ENCODE assay signal across 16 cellular contexts in the genomic region with DNA sequence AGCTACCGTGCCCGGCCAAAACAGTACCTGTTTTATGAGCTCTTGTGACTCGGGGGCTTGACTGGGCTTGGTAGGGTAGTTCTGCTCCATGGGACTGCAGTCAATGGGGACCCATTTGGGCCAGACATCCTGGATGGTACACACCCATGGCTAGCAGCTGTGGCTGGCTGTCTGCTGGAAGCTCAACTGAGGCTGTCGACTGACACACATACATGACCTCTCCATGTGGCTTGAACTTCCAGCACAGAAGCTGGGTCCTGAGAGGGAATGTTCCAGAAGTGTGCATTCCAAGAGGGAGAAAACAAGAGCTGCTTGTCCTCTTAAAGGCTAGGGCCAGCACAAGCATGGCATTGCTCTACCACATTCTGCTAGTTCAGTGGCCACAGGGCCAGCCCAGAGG. TPM values are rescaled to one million over a fixed set of nuclear protein-coding genes. Genes with fewer than 3 reads are reported as not detected.
A peak's percentile ranks its signal among the peaks of the same experiment; 100 is the strongest.
DNase-seq lines count a peak whose midpoint lies in the region; ATAC-seq, FAIRE-seq and TF ChIP-seq lines count a peak whose summit lies in the region.
"Had no signal": no experiment of that assay in that cellular context is flagged by ENCODE, and none has a peak within 500 bp of the region (broad histone marks: within the 10 kb centered on the region; RNA-seq: fewer than 3 reads in every experiment).

No MANE protein-coding gene starts in this region.

- TF ChIP-seq EP300 in HepG2 (IDR thresholded peaks at IDR 0.05; ENCODE audit: low read depth in 2 of 2, low read length in 2 of 2) (no peak), HepG2 (CRISPR knock-in tag; IDR thresholded peaks at IDR 0.05; ENCODE audit: borderline replicate concordance) (no peak)

- CTCF ChIA-PET in HepG2 (lab: Yijun Ruan, JAX; ENCODE audit: low intra/inter-chr PET ratio, low total read pairs) = no interaction called here

- BruUV-seq in HepG2 (replicated peaks; lab: Mats Ljungman, UMichigan) = no TSS peak

- no peak overlapping the region for H3K27ac Mint-ChIP-seq in activated naive CD8-positive, alpha-beta T cell treated with anti-CD3 and anti-CD28 coated beads, Interleukin-2, amount 50 U/mL, for 24 hours
- H3K27ac Mint-ChIP-seq: CD4-positive, CD25-positive, alpha-beta regulatory T cell; HFFc6 had no signal

- no peak overlapping the region for H3K4me3 ChIP-seq in HepG2 (replicated peaks in 1 of 3; ENCODE audit: insufficient read depth in 1 of 3, low read depth in 2 of 3, low read length in 3 of 3)
- H3K4me3 ChIP-seq: BLaER1 had no signal

- no peaks in the 10 kb centered on the region for H3K4me1 Mint-ChIP-seq in activated naive CD8-positive, alpha-beta T cell treated with anti-CD3 and anti-CD28 coated beads, Interleukin-2, amount 50 U/mL, for 24 hours

- H3K36me3 ChIP-seq in HepG2 (replicated peaks in 1 of 2; ENCODE audit: control insufficient read depth in 1 of 2, insufficient read depth in 2 of 2, low read length in 2 of 2) = peaks cover 3 to 4% of the 10 kb centered on the region in 2 experiments; a peak in 4 of 5 replicates
- H3K36me3 ChIP-seq: BLaER1 had no signal

- in situ Hi-C loops in HepG2 (cut with HindIII; ENCODE audit: extremely low pct_ligation_motif_present, low pct_unique_long_range_greater_than_20kb) (no loop called here), KBM-7 (cut with MboI; ENCODE audit: low pct_unique_long_range_greater_than_20kb, low sequenced_read_pairs) (no loop called here)

- no peaks in the 10 kb centered on the region for H3K27me3 Mint-ChIP-seq in activated naive CD8-positive, alpha-beta T cell treated with anti-CD3 and anti-CD28 coated beads, Interleukin-2, amount 50 U/mL, for 24 hours

- intact Hi-C loops in HepG2 (cut with micrococcal nuclease; ENCODE audit: unreplicated experiment) = no loop called here
- intact Hi-C loops in sciatic nerve (cut with DNase I) = no loop called here

- no peak overlapping the region for H3K4me2 ChIP-seq in HepG2 (ENCODE audit: low read depth, low read length)
- H3K4me2 ChIP-seq: BLaER1 had no signal

- no peak for TF ChIP-seq CTCF in HepG2 (CRISPR knock-in tag; IDR thresholded peaks at IDR 0.05)

- no peak for TF ChIP-seq RAD21 in HepG2 (CRISPR knock-in tag; IDR thresholded peaks at IDR 0.05)

- peaks cover 3% of the 10 kb centered on the region for H3K79me2 ChIP-seq in HepG2 (ENCODE audit: insufficient read depth, low read length)

- no peak for TF ChIP-seq POLR2A in HepG2 (IDR thresholded peaks at IDR 0.05; ENCODE audit: insufficient read depth in 1 of 2, low read depth in 2 of 2, low read length in 2 of 2)

- DNase-seq in activated CD8-positive, alpha-beta memory T cell treated with anti-CD3 and anti-CD28 coated beads for 24 hours = peak; percentile 45
- no peak for DNase-seq in activated CD8-positive, alpha-beta memory T cell treated with anti-CD3 and anti-CD28 coated beads, Interleukin-2, amount 50 U/mL, for 4 hours
- DNase-seq in ecto neural progenitor cell (ENCODE audit: low spot score) (peak; percentile 28), HepG2 (ENCODE audit: low spot score) (no peak), sciatic nerve (ENCODE audit: low spot score) (peak; percentile 7), KBM-7 (no peak)
- no peak for DNase-seq in activated naive CD8-positive, alpha-beta T cell treated with anti-CD3 and anti-CD28 coated beads, Interleukin-2, amount 50 U/mL, for 24 hours
- DNase-seq in activated naive CD4-positive, alpha-beta T cell (lab: John Stamatoyannopoulos, UW) = no peak
- DNase-seq: CD4-positive, CD25-positive, alpha-beta regulatory T cell; DMS53; GF-D8; HCEC 1CT; HFFc6 had no signal

- POLR2A ChIA-PET in HepG2 (lab: Yijun Ruan, JAX) = interaction anchor here (2.9 to 4.9 kb wide), 2 partner anchors 14 kb away, joined by 9 to 68 read pairs; a partner anchor contains a TSS

- H3K27me3 ChIP-seq in HepG2 (ENCODE audit: control insufficient read depth in 1 of 2, insufficient read depth in 2 of 2, low read length in 2 of 2) = no peaks in the 10 kb centered on the region
- H3K27me3 ChIP-seq: BLaER1 had no signal

- H3K27ac ChIP-seq in HepG2 (ENCODE audit: extremely low read length, insufficient read depth, low read length) = no peak overlapping the region
- H3K27ac ChIP-seq: 22Rv1, BLaER1 had no signal

- peaks cover 15% of the 10 kb centered on the region for H3K9me3 Mint-ChIP-seq in activated naive CD8-positive, alpha-beta T cell treated with anti-CD3 and anti-CD28 coated beads, Interleukin-2, amount 50 U/mL, for 24 hours

- WGBS in HepG2 (ENCODE audit: low lambda C conversion rate) = 95% methylated on average over 4 of the region's 4 CpGs

- H3K36me3 Mint-ChIP-seq in activated naive CD8-positive, alpha-beta T cell treated with anti-CD3 and anti-CD28 coated beads, Interleukin-2, amount 50 U/mL, for 24 hours (ENCODE audit: low read depth) = no peaks in the 10 kb centered on the region

- H4K20me1 ChIP-seq in HepG2 (ENCODE audit: insufficient read depth, low read length) = no peaks in the 10 kb centered on the region
- H4K20me1 ChIP-seq: BLaER1 had no signal

- H3K9me3 ChIP-seq in HepG2 (ENCODE audit: low read length) = peaks cover 19% of the 10 kb centered on the region

- peaks cover 70% of the 10 kb centered on the region for H3K4me1 ChIP-seq in HepG2 (ENCODE audit: insufficient read depth, low read length)

- ATAC-seq in HepG2 (no peak), sciatic nerve (no peak)
- no peak for ATAC-seq in activated naive CD8-positive, alpha-beta T cell treated with anti-CD3 and anti-CD28 coated beads, Interleukin-2, amount 50 U/mL, for 24 hours

- no peak overlapping the region for H2AFZ ChIP-seq in HepG2 (ENCODE audit: low read length)

- no peak overlapping the region for H3K9ac ChIP-seq in HepG2 (ENCODE audit: insufficient read depth, low read depth, low read length)
- H3K9ac ChIP-seq: BLaER1 had no signal

- no peak for FAIRE-seq in HepG2 (lab: Jason Lieb, UNC)
- FAIRE-seq: HTR-8/SVneo had no signal

- H3K4me3 Mint-ChIP-seq in activated naive CD8-positive, alpha-beta T cell treated with anti-CD3 and anti-CD28 coated beads, Interleukin-2, amount 50 U/mL, for 24 hours = no peak overlapping the region
- H3K4me3 Mint-ChIP-seq: CD4-positive, CD25-positive, alpha-beta regulatory T cell; HFFc6 had no signal

TF ChIP-seq in HepG2, 621 proteins besides CTCF, POLR2A, EP300 and RAD21 (continues in another document):
- 0 out of 2 replicates have a peak, but pooled peaks have one; percentile 3 for TF ChIP-seq POLR2G (IDR thresholded peaks at IDR 0.05; ENCODE audit: low read depth, low read length)
- TF ChIP-seq, protein P1, sequence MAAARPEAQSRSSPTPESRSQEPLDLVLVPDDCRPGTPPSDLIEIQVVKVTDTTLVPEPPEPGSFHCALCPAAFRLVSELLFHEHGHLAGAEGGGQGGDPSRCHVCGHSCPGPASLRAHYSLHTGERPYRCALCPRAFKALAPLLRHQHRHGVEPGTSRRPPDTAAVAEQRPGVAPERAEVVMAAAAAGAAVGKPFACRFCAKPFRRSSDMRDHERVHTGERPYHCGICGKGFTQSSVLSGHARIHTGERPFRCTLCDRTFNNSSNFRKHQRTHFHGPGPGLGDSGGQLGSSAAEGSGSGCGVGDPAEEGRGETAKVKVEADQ (CRISPR knock-in tag; IDR thresholded peaks at IDR 0.05; ENCODE audit: borderline replicate concordance) = 0 out of 2 replicates have a peak, but pooled peaks have one; percentile 19
- no peak for TF ChIP-seq ZNF747 (CRISPR knock-in tag; IDR thresholded peaks at IDR 0.05; ENCODE audit: borderline replicate concordance)
- TF ChIP-seq, protein P2, sequence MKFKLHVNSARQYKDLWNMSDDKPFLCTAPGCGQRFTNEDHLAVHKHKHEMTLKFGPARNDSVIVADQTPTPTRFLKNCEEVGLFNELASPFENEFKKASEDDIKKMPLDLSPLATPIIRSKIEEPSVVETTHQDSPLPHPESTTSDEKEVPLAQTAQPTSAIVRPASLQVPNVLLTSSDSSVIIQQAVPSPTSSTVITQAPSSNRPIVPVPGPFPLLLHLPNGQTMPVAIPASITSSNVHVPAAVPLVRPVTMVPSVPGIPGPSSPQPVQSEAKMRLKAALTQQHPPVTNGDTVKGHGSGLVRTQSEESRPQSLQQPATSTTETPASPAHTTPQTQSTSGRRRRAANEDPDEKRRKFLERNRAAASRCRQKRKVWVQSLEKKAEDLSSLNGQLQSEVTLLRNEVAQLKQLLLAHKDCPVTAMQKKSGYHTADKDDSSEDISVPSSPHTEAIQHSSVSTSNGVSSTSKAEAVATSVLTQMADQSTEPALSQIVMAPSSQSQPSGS (CRISPR knock-in tag; IDR thresholded peaks at IDR 0.05) = no peak
- no peak for TF ChIP-seq NPAS2 (CRISPR knock-in tag; IDR thresholded peaks at IDR 0.05; ENCODE audit: borderline replicate concordance)

RNA-seq across cellular contexts. Expression of a gene that starts 14.9 kb away (rescaled TPM):
- total RNA-seq in HepG2 (2016; rRNA removed; fragmentation: Illumina TruSeq; extraction: Trizol) = 59.0 and 70.4 TPM in 2 replicates
- total RNA-seq in HepG2 (2016; cell fraction: cytosol; rRNA removed; fragmentation: Illumina TruSeq; extraction: Trizol; ENCODE audit: low read depth) = 19.9 and 25.5 TPM in 2 replicates
- total RNA-seq in HepG2 (2016; cell fraction: insoluble cytoplasmic fraction; rRNA removed; fragmentation: Illumina TruSeq; extraction: Trizol) = 50.0 and 70.7 TPM in 2 replicates
- 136 and 148 TPM in 2 replicates for total RNA-seq in HepG2 (2016; cell fraction: membrane; rRNA removed; fragmentation: Illumina TruSeq; extraction: Trizol)
- total RNA-seq in HepG2 (2016; cell fraction: nucleus; rRNA removed; fragmentation: Illumina TruSeq; extraction: Trizol) = 61.9 and 70.6 TPM in 2 replicates
- polyA plus RNA-seq in HepG2 (2011; rRNA removed) = 86.1 and 121 TPM in 2 replicates
- 22.3 and 49.7 TPM in 2 replicates for polyA plus RNA-seq in HepG2 (2011; cell fraction: cytosol; rRNA removed)
- polyA plus RNA-seq in HepG2 (2011; cell fraction: nucleus; rRNA removed) = 150 and 275 TPM in 2 replicates
- 58.7 and 76.3 TPM in 2 replicates for polyA plus RNA-seq in HepG2 (2012)
- polyA plus RNA-seq in HepG2 (2016; cell fraction: cytosol; fragmentation: Illumina TruSeq; extraction: Trizol; ENCODE audit: low read depth) = 106 and 127 TPM in 2 replicates
- polyA plus RNA-seq in HepG2 (2016; cell fraction: insoluble cytoplasmic fraction; fragmentation: Illumina TruSeq; extraction: Trizol; ENCODE audit: low read depth) = 95.8 and 124 TPM in 2 replicates
- polyA plus RNA-seq in HepG2 (2016; cell fraction: membrane; fragmentation: Illumina TruSeq; extraction: Trizol; ENCODE audit: low read depth) = 156 and 170 TPM in 2 replicates
- 155 and 169 TPM in 2 replicates for polyA plus RNA-seq in HepG2 (2016; cell fraction: nucleus; fragmentation: Illumina TruSeq; extraction: Trizol; ENCODE audit: insufficient read depth, low read depth)
- polyA minus RNA-seq in HepG2 (2011; rRNA and poly(A)+ RNA removed; ENCODE audit: low replicate concordance) = 0.02 and 110 TPM in 2 replicates
- 14.3 and 28.8 TPM in 2 replicates for polyA minus RNA-seq in HepG2 (2011; cell fraction: cytosol; rRNA and poly(A)+ RNA removed)
- polyA minus RNA-seq in HepG2 (2011; cell fraction: nucleus; rRNA and poly(A)+ RNA removed) = 43.1 and 57.6 TPM in 2 replicates
- total RNA-seq in sciatic nerve = 37.0 TPM
- total RNA-seq: HFFc6 had no signal

Comparison
In these comparisons a context has a peak if more than half of its experiments do, and no peak if none do; other contexts are left out.
1. DNase-seq: peak in activated CD8-positive, alpha-beta memory T cell treated with anti-CD3 and anti-CD28 coated beads for 24 hours (single experiment), ecto neural progenitor cell (single experiment) and sciatic nerve (single experiment); none in activated CD8-positive, alpha-beta memory T cell treated with anti-CD3 and anti-CD28 coated beads, Interleukin-2, amount 50 U/mL, for 4 hours (single experiment), HepG2 (single experiment), KBM-7 (single experiment), activated naive CD8-positive, alpha-beta T cell treated with anti-CD3 and anti-CD28 coated beads, Interleukin-2, amount 50 U/mL, for 24 hours (single experiment) and activated naive CD4-positive, alpha-beta T cell (0 of 4).